8 cellular contexts compared by ENCODE assay signal in genomic region chr3:52453496-52454234, GRCh38. TPM values are rescaled to one million over a fixed set of nuclear protein-coding genes. Genes with fewer than 3 reads are reported as not detected.
DNase-seq lines count a peak whose midpoint lies in the region; ATAC-seq and FAIRE-seq lines count a peak whose summit lies in the region.

Gene TNNC1, minus strand, starts transcription at chr3:52454041. Its CDS starts 26 bp downstream, at chr3:52454015.

- H3K9me3 ChIP-seq in iPS-20b (ENCODE audit: insufficient read depth, low read depth, low read length) = no peaks in the 10 kb centered on the region

- POLR2A ChIA-PET in activated naive CD8-positive, alpha-beta T cell treated with anti-CD3 and anti-CD28 coated beads, Interleukin-2, amount 10 ng/mL, durations not matched to agents 7 days and 5 days (lab: Charles Lee) = interaction anchor here (0.7 to 1.2 kb wide), 3 partner anchors 41 to 166 kb away, joined by 3 to 4 read pairs (median 3); partner anchors contain the start of genes GLYCTK and UQCC5

- peaks cover 11% of the 10 kb centered on the region for H3K36me3 Mint-ChIP-seq in activated naive CD8-positive, alpha-beta T cell treated with anti-CD3 and anti-CD28 coated beads, Interleukin-2, amount 10 ng/mL, durations not matched to agents 7 days and 5 days
- H3K36me3 Mint-ChIP-seq in stimulated activated memory B cell treated with anti-CD40 and anti-IgM and Interleukin-4, amounts not matched to agents 10 μg/mL and 1 μg/mL and 100 μg/mL, for 72 hours = peaks cover 6% of the 10 kb centered on the region

- no peaks in the 10 kb centered on the region for H3K27me3 ChIP-seq in iPS-20b (ENCODE audit: insufficient read depth, low read length)

- H3K4me1 ChIP-seq in iPS-20b (ENCODE audit: insufficient read depth, low read length) = peaks cover 9% of the 10 kb centered on the region

- ATAC-seq in activated naive CD8-positive, alpha-beta T cell treated with anti-CD3 and anti-CD28 coated beads, Interleukin-2, amount 10 ng/mL, durations not matched to agents 7 days and 5 days (ENCODE audit: low read depth) = no peak
- ATAC-seq in stimulated activated memory B cell treated with anti-CD40 and anti-IgM and Interleukin-4, amounts not matched to agents 10 μg/mL and 1 μg/mL and 100 μg/mL, for 72 hours = no peak

- H3K4me3 Mint-ChIP-seq in activated naive CD8-positive, alpha-beta T cell treated with anti-CD3 and anti-CD28 coated beads, Interleukin-2, amount 10 ng/mL, durations not matched to agents 7 days and 5 days = peak within 1 kb of the TSS; percentile 92
- H3K4me3 Mint-ChIP-seq in stimulated activated memory B cell treated with anti-CD40 and anti-IgM and Interleukin-4, amounts not matched to agents 10 μg/mL and 1 μg/mL and 100 μg/mL, for 72 hours = peak within 1 kb of the TSS; percentile 86

- peak within 1 kb of the TSS; percentile 92 for H3K27ac Mint-ChIP-seq in activated naive CD8-positive, alpha-beta T cell treated with anti-CD3 and anti-CD28 coated beads, Interleukin-2, amount 10 ng/mL, durations not matched to agents 7 days and 5 days
- H3K27ac Mint-ChIP-seq in stimulated activated memory B cell treated with anti-CD40 and anti-IgM and Interleukin-4, amounts not matched to agents 10 μg/mL and 1 μg/mL and 100 μg/mL, for 72 hours = peak within 1 kb of the TSS; percentile 99

- peak within 1 kb of the TSS; percentile 64; the same call in 1 of the 2 replicates for H3K4me3 ChIP-seq in iPS-20b (ENCODE audit: low read length)

- peak within 1 kb of the TSS; percentile 62; the same call in 1 of the 2 replicates for H3K9ac ChIP-seq in iPS-20b (ENCODE audit: low read depth, low read length)

- H3K4me1 Mint-ChIP-seq in activated naive CD8-positive, alpha-beta T cell treated with anti-CD3 and anti-CD28 coated beads, Interleukin-2, amount 10 ng/mL, durations not matched to agents 7 days and 5 days = peaks cover 31% of the 10 kb centered on the region
- peaks cover 46% of the 10 kb centered on the region for H3K4me1 Mint-ChIP-seq in stimulated activated memory B cell treated with anti-CD40 and anti-IgM and Interleukin-4, amounts not matched to agents 10 μg/mL and 1 μg/mL and 100 μg/mL, for 72 hours

- peak; percentile 51 for FAIRE-seq in HTR-8/SVneo (lab: Jason Lieb, UNC)

- H3K36me3 ChIP-seq in iPS-20b (ENCODE audit: insufficient read depth, low read depth, low read length) = peaks cover 14% of the 10 kb centered on the region

- no peak within 1 kb of the TSS for H3K27ac ChIP-seq in iPS-20b (ENCODE audit: low read length)

- DNase-seq in HTR-8/SVneo (ENCODE audit: insufficient read length, low spot score) (no peak), AML-193 (lab: John Stamatoyannopoulos, UW) (no peak), Kasumi-1 (lab: John Stamatoyannopoulos, UW) (no peak), NCI-H2107 treated with DMSO at 0.1 percent for 48 hours (lab: John Stamatoyannopoulos, UW; ENCODE audit: unreplicated experiment) (no peak), HuH-7 (ENCODE audit: low spot score) (no peak)
- DNase-seq in activated naive CD8-positive, alpha-beta T cell treated with anti-CD3 and anti-CD28 coated beads, Interleukin-2, amount 10 ng/mL, durations not matched to agents 7 days and 5 days = no peak

- H3K9me3 Mint-ChIP-seq in activated naive CD8-positive, alpha-beta T cell treated with anti-CD3 and anti-CD28 coated beads, Interleukin-2, amount 10 ng/mL, durations not matched to agents 7 days and 5 days = no peaks in the 10 kb centered on the region
- no peaks in the 10 kb centered on the region for H3K9me3 Mint-ChIP-seq in stimulated activated memory B cell treated with anti-CD40 and anti-IgM and Interleukin-4, amounts not matched to agents 10 μg/mL and 1 μg/mL and 100 μg/mL, for 72 hours

- H3K27me3 Mint-ChIP-seq in activated naive CD8-positive, alpha-beta T cell treated with anti-CD3 and anti-CD28 coated beads, Interleukin-2, amount 10 ng/mL, durations not matched to agents 7 days and 5 days = no peaks in the 10 kb centered on the region
- H3K27me3 Mint-ChIP-seq in stimulated activated memory B cell treated with anti-CD40 and anti-IgM and Interleukin-4, amounts not matched to agents 10 μg/mL and 1 μg/mL and 100 μg/mL, for 72 hours = no peaks in the 10 kb centered on the region

RNA-seq across cellular contexts. Expression of gene TNNC1, which starts in this region (rescaled TPM):
- 1 to 10 TPM; 3.0 to 3.2 TPM for total RNA-seq in activated naive CD8-positive, alpha-beta T cell treated with anti-CD3 and anti-CD28 coated beads, Interleukin-2, amount 10 ng/mL, durations not matched to agents 7 days and 5 days
